Comparison of ENCODE assay signal across 14 cellular contexts in genomic region chr3:42045719-42046243, GRCh38. TPM values are rescaled to one million over a fixed set of nuclear protein-coding genes. Genes with fewer than 3 reads are reported as not detected.
A peak's percentile ranks its signal among the peaks of the same experiment; 100 is the strongest.
DNase-seq lines count a peak whose midpoint lies in the region; ATAC-seq and TF ChIP-seq lines count a peak whose summit lies in the region.
"Had no signal": no experiment of that assay in that cellular context is flagged by ENCODE, and none has a peak within 500 bp of the region (broad histone marks: within the 10 kb centered on the region; RNA-seq: fewer than 3 reads in every experiment).

No MANE protein-coding gene starts in this region.

- ATAC-seq in HCT116 (no peak), T-helper 17 cell (no peak), psoas muscle (no peak), left lung (no peak)
- ATAC-seq: left ventricle myocardium superior had no signal

- intact Hi-C loops in HCT116 (cut with micrococcal nuclease) (no loop called here), psoas muscle (cut with DNase I) (no loop called here), left lung (cut with DNase I) (no loop called here), posterior cingulate gyrus (cut with DNase I) (no loop called here)

- TF ChIP-seq CTCF in HCT116 (IDR thresholded peaks at IDR 0.05 in 2 of 3, conservative IDR thresholded peaks at IDR 0.05 in 1 of 3; ENCODE audit: borderline replicate concordance in 1 of 3, insufficient read depth in 1 of 3, low read depth in 2 of 3, low read length in 2 of 3), result no peak
- no peak for TF ChIP-seq CTCF in glutamatergic neuron (IDR thresholded peaks at IDR 0.05; ENCODE audit: partially characterized antibody, unreplicated experiment)
- TF ChIP-seq CTCF in psoas muscle (IDR thresholded peaks at IDR 0.05), result no peak
- TF ChIP-seq CTCF in left lung (IDR thresholded peaks at IDR 0.05), result no peak

- TF ChIP-seq POLR2A in HCT116 (IDR thresholded peaks at IDR 0.05; ENCODE audit: borderline replicate concordance, extremely low read depth, insufficient read depth, insufficient read length), result no peak

- CTCF ChIA-PET in HCT116 (lab: Charles Lee), result no interaction called here

- DNase-seq in HCT116 (ENCODE audit: low read depth, low spot score), result no peak
- no peak for DNase-seq in T-helper 17 cell
- no peak for DNase-seq in glutamatergic neuron
- DNase-seq in psoas muscle, result no peak
- no peak for DNase-seq in left lung
- DNase-seq in posterior cingulate gyrus, result no peak
- no peak for DNase-seq in NCI-H1105 (lab: John Stamatoyannopoulos, UW)
- DNase-seq: activated CD8-positive, alpha-beta memory T cell treated with anti-CD3 and anti-CD28 coated beads for 24 hours; anterior cingulate cortex; CD4-positive, CD25-positive, alpha-beta regulatory T cell; left ventricle myocardium superior; NCI-H1436 had no signal

- peak overlapping the region; percentile 8 for H3K27ac Mint-ChIP-seq in T-helper 17 cell
- H3K27ac Mint-ChIP-seq in glutamatergic neuron (ENCODE audit: unreplicated experiment), result peak overlapping the region; percentile 84
- H3K27ac Mint-ChIP-seq: stimulated activated naive CD8-positive, alpha-beta T cell treated with anti-CD3 and anti-CD28 coated beads, Interleukin-15, Interleukin-2, amounts not matched to agents 100 ng/mL and 50 ng/mL, for 24 hours had no signal

- peak overlapping the region; percentile 30; the same call in 1 of the 2 replicates for H3K27ac ChIP-seq in HCT116 (ENCODE audit: low read depth, low read length)
- peak overlapping the region; percentile 92 for H3K27ac ChIP-seq in psoas muscle
- no peak overlapping the region for H3K27ac ChIP-seq in left lung
- H3K27ac ChIP-seq: KMS-11 had no signal

- H3K27me3 ChIP-seq in HCT116 (ENCODE audit: insufficient read depth, low read length) (no peaks in the 10 kb centered on the region), psoas muscle (ENCODE audit: insufficient read depth in 3 of 3, low read length in 2 of 3) (no peaks in the 10 kb centered on the region), left lung (no peaks in the 10 kb centered on the region)

- RAD21 ChIA-PET in HCT116 (lab: Charles Lee; ENCODE audit: low non-redundant PET in 1 of 2, low total read pairs in 2 of 2, uncharacterized antibody in 2 of 2, unreplicated experiment in 2 of 2), result no interaction called here

- H2AFZ ChIP-seq in HCT116 (ENCODE audit: low read depth, low read length, poor library complexity, severe bottlenecking), result no peak overlapping the region

- no peaks in the 10 kb centered on the region for H3K9me3 ChIP-seq in HCT116 (ENCODE audit: control insufficient read depth in 1 of 2, insufficient read depth in 1 of 2, low read depth in 1 of 2, low read length in 2 of 2)
- no peaks in the 10 kb centered on the region for H3K9me3 ChIP-seq in T-helper 17 cell (ENCODE audit: control insufficient read depth, low read length, poor library complexity, severe bottlenecking)
- H3K9me3 ChIP-seq in psoas muscle, result no peaks in the 10 kb centered on the region
- H3K9me3 ChIP-seq in left lung, result no peaks in the 10 kb centered on the region

- no peaks in the 10 kb centered on the region for H3K9me2 ChIP-seq in HCT116 (ENCODE audit: insufficient read depth)

- peak overlapping the region; percentile 58 for H3K4me2 ChIP-seq in HCT116 (ENCODE audit: low read length)
- H3K4me2 ChIP-seq: KMS-11 had no signal

- POLR2A ChIA-PET in HCT116 (lab: Charles Lee), result no interaction called here

- no peak overlapping the region for H3K9ac ChIP-seq in HCT116 (ENCODE audit: low read length)
- H3K9ac ChIP-seq: KMS-11 had no signal

- H3K27me3 Mint-ChIP-seq in T-helper 17 cell (no peaks in the 10 kb centered on the region), glutamatergic neuron (ENCODE audit: unreplicated experiment) (peaks cover 13% of the 10 kb centered on the region)
- H3K27me3 Mint-ChIP-seq: CD4-positive, CD25-positive, alpha-beta regulatory T cell; stimulated activated naive CD8-positive, alpha-beta T cell treated with anti-CD3 and anti-CD28 coated beads, Interleukin-15, Interleukin-2, amounts not matched to agents 100 ng/mL and 50 ng/mL, for 24 hours had no signal

- 0 out of 2 replicates have a peak, but pooled peaks cover 5% of the 10 kb centered on the region for H4K20me1 ChIP-seq in HCT116 (ENCODE audit: insufficient read depth)

- H3K4me3 ChIP-seq in HCT116 (replicated peaks in 1 of 2; ENCODE audit: low read depth in 1 of 2, low read length in 2 of 2) (no peak overlapping the region), psoas muscle (no peak overlapping the region), left lung (no peak overlapping the region)

- BruUV-seq in HCT116 (replicated peaks; lab: Mats Ljungman, UMichigan), result no TSS peak

- H3K36me3 ChIP-seq in HCT116 (ENCODE audit: control insufficient read depth in 1 of 2, insufficient read depth in 2 of 2, low read length in 2 of 2) (no peaks in the 10 kb centered on the region), psoas muscle (ENCODE audit: insufficient read depth in 1 of 2, low read depth in 1 of 2) (no peaks in the 10 kb centered on the region), left lung (no peaks in the 10 kb centered on the region)

- peaks cover 81% of the 10 kb centered on the region for H3K79me2 ChIP-seq in HCT116 (ENCODE audit: insufficient read depth, low read length)

- 90 to 92% (median 91%) methylated on average over 2 of the region's 2 CpGs for WGBS in psoas muscle, 3 donors

- peaks cover 17% of the 10 kb centered on the region for H3K9me3 Mint-ChIP-seq in glutamatergic neuron (ENCODE audit: unreplicated experiment)
- H3K9me3 Mint-ChIP-seq: CD4-positive, CD25-positive, alpha-beta regulatory T cell; stimulated activated naive CD8-positive, alpha-beta T cell treated with anti-CD3 and anti-CD28 coated beads, Interleukin-15, Interleukin-2, amounts not matched to agents 100 ng/mL and 50 ng/mL, for 24 hours had no signal

- no peak overlapping the region for H3K4me3 Mint-ChIP-seq in T-helper 17 cell
- H3K4me3 Mint-ChIP-seq in glutamatergic neuron (ENCODE audit: unreplicated experiment), result peak overlapping the region; percentile 6
- H3K4me3 Mint-ChIP-seq: CD4-positive, CD25-positive, alpha-beta regulatory T cell; stimulated activated naive CD8-positive, alpha-beta T cell treated with anti-CD3 and anti-CD28 coated beads, Interleukin-15, Interleukin-2, amounts not matched to agents 100 ng/mL and 50 ng/mL, for 24 hours had no signal

- H3K36me3 Mint-ChIP-seq in T-helper 17 cell (ENCODE audit: low read depth) (peaks cover 2% of the 10 kb centered on the region), glutamatergic neuron (ENCODE audit: unreplicated experiment) (no peaks in the 10 kb centered on the region)
- H3K36me3 Mint-ChIP-seq: CD4-positive, CD25-positive, alpha-beta regulatory T cell had no signal

- H3K4me1 Mint-ChIP-seq in T-helper 17 cell (peaks cover 15% of the 10 kb centered on the region), glutamatergic neuron (ENCODE audit: low read depth, unreplicated experiment) (peaks cover 60% of the 10 kb centered on the region)

- H3K4me1 ChIP-seq in HCT116 (ENCODE audit: control insufficient read depth in 1 of 2, insufficient read depth in 2 of 2, low read length in 2 of 2), result peaks cover 36 to 41% of the 10 kb centered on the region in 2 experiments
- peaks cover 62% of the 10 kb centered on the region for H3K4me1 ChIP-seq in psoas muscle
- peaks cover 18 to 35% of the 10 kb centered on the region in 2 donors for H3K4me1 ChIP-seq in left lung

- no peak for TF ChIP-seq RAD21 in HCT116 (IDR thresholded peaks at IDR 0.05; ENCODE audit: low read depth)

TF ChIP-seq in HCT116, 20 proteins besides CTCF, POLR2A, EP300 and RAD21 (continues in another document):
- no peak for TF ChIP-seq TCF7L2 (IDR thresholded peaks at IDR 0.05; ENCODE audit: borderline replicate concordance, extremely low read depth, insufficient read depth, insufficient read length)
- TF ChIP-seq FOSL1 (IDR thresholded peaks at IDR 0.05; ENCODE audit: low read depth), result no peak
- TF ChIP-seq EGR1 (IDR thresholded peaks at IDR 0.05; ENCODE audit: low read depth), result no peak
- TF ChIP-seq SRF (IDR thresholded peaks at IDR 0.05; ENCODE audit: low read depth), result no peak
- TF ChIP-seq ZNF274 (IDR thresholded peaks at IDR 0.05; ENCODE audit: low read depth, low read length), result no peak
- TF ChIP-seq MAX (IDR thresholded peaks at IDR 0.05), result no peak
- no peak for TF ChIP-seq SP1 (IDR thresholded peaks at IDR 0.05; ENCODE audit: low read depth)
- no peak for TF ChIP-seq YY1 (IDR thresholded peaks at IDR 0.05; ENCODE audit: extremely low read depth, insufficient replicate concordance, low read depth, low read length)
- TF ChIP-seq EZH2 (IDR thresholded peaks at IDR 0.05), result no peak
- TF ChIP-seq, protein P1, sequence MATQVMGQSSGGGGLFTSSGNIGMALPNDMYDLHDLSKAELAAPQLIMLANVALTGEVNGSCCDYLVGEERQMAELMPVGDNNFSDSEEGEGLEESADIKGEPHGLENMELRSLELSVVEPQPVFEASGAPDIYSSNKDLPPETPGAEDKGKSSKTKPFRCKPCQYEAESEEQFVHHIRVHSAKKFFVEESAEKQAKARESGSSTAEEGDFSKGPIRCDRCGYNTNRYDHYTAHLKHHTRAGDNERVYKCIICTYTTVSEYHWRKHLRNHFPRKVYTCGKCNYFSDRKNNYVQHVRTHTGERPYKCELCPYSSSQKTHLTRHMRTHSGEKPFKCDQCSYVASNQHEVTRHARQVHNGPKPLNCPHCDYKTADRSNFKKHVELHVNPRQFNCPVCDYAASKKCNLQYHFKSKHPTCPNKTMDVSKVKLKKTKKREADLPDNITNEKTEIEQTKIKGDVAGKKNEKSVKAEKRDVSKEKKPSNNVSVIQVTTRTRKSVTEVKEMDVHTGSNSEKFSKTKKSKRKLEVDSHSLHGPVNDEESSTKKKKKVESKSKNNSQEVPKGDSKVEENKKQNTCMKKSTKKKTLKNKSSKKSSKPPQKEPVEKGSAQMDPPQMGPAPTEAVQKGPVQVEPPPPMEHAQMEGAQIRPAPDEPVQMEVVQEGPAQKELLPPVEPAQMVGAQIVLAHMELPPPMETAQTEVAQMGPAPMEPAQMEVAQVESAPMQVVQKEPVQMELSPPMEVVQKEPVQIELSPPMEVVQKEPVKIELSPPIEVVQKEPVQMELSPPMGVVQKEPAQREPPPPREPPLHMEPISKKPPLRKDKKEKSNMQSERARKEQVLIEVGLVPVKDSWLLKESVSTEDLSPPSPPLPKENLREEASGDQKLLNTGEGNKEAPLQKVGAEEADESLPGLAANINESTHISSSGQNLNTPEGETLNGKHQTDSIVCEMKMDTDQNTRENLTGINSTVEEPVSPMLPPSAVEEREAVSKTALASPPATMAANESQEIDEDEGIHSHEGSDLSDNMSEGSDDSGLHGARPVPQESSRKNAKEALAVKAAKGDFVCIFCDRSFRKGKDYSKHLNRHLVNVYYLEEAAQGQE (IDR thresholded peaks at IDR 0.05; ENCODE audit: low read depth), result no peak

RNA-seq across cellular contexts. Expression of gene TRAK1, which starts 45.4 kb away (rescaled TPM):
- total RNA-seq in HCT116 (2021; ENCODE audit: unreplicated experiment) (25.9 TPM), T-helper 17 cell (10 to 100 TPM; 22.6 to 23.8 TPM), glutamatergic neuron (ENCODE audit: unreplicated experiment) (308 TPM), psoas muscle (100 to 1,000 TPM in 3 of 4 donors, 10 to 100 TPM in 1; 94.8 to 128 (median 120) TPM), left lung (10 to 100 TPM; 40.9 to 50.3 TPM)
- 16.2 and 17.2 TPM in 2 replicates for polyA plus RNA-seq in HCT116 (2012)
- polyA plus RNA-seq in psoas muscle, result 10 to 100 TPM; 30.8 to 68.2 (median 45.2) TPM

Comparison
In these comparisons a context has a peak if more than half of its experiments do, and no peak if none do; other contexts are left out.
1. H3K27ac ChIP-seq: peak in HCT116 (single experiment) and psoas muscle (single experiment); none in left lung (0 of 2).